ENCODE assay signal across 8 cellular contexts in the genomic region with DNA sequence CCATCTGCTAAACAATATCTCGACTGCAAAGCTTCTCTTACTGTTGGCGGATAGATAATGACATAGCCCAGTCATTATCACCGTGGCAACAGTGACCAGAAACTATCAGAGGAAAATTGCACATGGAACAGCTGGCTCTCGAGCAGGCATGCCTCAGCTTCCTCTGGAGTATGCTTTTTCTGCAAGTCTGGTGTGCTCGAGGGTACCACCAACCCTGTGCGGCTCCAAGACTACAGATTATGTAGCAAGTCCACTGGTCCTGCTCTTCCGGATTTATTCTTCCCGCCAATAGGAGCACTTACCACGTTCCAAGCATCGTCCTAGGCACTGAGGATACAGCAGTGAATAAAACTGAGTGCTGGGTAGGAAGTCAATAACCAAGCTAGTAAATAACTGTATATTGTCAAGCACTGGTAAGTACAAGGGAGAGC. TPM values are rescaled to one million over a fixed set of nuclear protein-coding genes. Genes with fewer than 3 reads are reported as not detected.
DNase-seq lines count a peak whose midpoint lies in the region; ATAC-seq and TF ChIP-seq lines count a peak whose summit lies in the region.

No MANE protein-coding gene starts in this region.

- H3K27ac ChIP-seq in HEK293 (ENCODE audit: extremely low read depth, low read depth, low read length): peak overlapping the region; percentile 68

- H3K4me1 ChIP-seq in HEK293 (ENCODE audit: control insufficient read depth, insufficient read depth, low read length): peaks cover 35% of the 10 kb centered on the region

- peaks cover 0 to 15% of the 10 kb centered on the region in 2 experiments; a peak in 2 of 3 replicates for H3K36me3 ChIP-seq in HEK293 (ENCODE audit: control insufficient read depth in 2 of 2, insufficient read depth in 1 of 2, low read length in 2 of 2)

- no peak for TF ChIP-seq CTCF in AG10803 (conservative IDR thresholded peaks at IDR 0.05; ENCODE audit: low read length)
- 0 out of 2 replicates have a peak, but pooled peaks have one; percentile 5 for TF ChIP-seq CTCF in HEK293 (tag by site-specific recombination; IDR thresholded peaks at IDR 0.05)
- no peak for TF ChIP-seq CTCF in choroid plexus epithelial cell (conservative IDR thresholded peaks at IDR 0.05; ENCODE audit: low read depth, low read length)

- CTCF ChIA-PET in HEK293 (lab: Yijun Ruan, JAX): interaction anchor here (0.6 to 1.3 kb wide), 8 partner anchors 17 to 122 kb away, joined by 3 to 7 read pairs (median 4); a partner anchor contains a TSS

- ATAC-seq in GM21447 (IDR thresholded peaks at IDR 0.05; ENCODE audit: unreplicated experiment): no peak

- POLR2A ChIA-PET in HEK293 (lab: Yijun Ruan, JAX): interaction anchor here (0.7 to 3.2 kb wide), 3 partner anchors 18 to 91 kb away, joined by 3 to 13 read pairs (median 5); a partner anchor contains a TSS

- no peaks in the 10 kb centered on the region for H3K9me3 ChIP-seq in HEK293 (ENCODE audit: control insufficient read depth, insufficient read depth, low read depth, low read length)

- peak; percentile 57 for DNase-seq in AG10803 (ENCODE audit: low read depth)
- DNase-seq in OCI-M1 (lab: John Stamatoyannopoulos, UW): peak; percentile 64
- DNase-seq in choroid plexus epithelial cell (ENCODE audit: low read depth): peak; percentile 67
- peak; percentile 59 for DNase-seq in myocyte (ENCODE audit: low read depth)
- no peak for DNase-seq in NCI-H526 treated with DMSO at 0.1 percent for 48 hours (lab: John Stamatoyannopoulos, UW)
- DNase-seq in NCI-H510A (lab: John Stamatoyannopoulos, UW): no peak

- H3K4me3 ChIP-seq in AG10803 (ENCODE audit: low read length) (peak overlapping the region; percentile 79), HEK293 (ENCODE audit: low read depth, low read length) (peak overlapping the region; percentile 97), choroid plexus epithelial cell (ENCODE audit: low read depth, low read length) (peak overlapping the region; percentile 87)

TF ChIP-seq in HEK293, 187 proteins besides CTCF, POLR2A, EP300 and RAD21 (continues in another document):
- TF ChIP-seq, protein P1, sequence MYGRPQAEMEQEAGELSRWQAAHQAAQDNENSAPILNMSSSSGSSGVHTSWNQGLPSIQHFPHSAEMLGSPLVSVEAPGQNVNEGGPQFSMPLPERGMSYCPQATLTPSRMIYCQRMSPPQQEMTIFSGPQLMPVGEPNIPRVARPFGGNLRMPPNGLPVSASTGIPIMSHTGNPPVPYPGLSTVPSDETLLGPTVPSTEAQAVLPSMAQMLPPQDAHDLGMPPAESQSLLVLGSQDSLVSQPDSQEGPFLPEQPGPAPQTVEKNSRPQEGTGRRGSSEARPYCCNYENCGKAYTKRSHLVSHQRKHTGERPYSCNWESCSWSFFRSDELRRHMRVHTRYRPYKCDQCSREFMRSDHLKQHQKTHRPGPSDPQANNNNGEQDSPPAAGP (tag by site-specific recombination; IDR thresholded peaks at IDR 0.05): 0 out of 2 replicates have a peak, but pooled peaks have one; percentile 12
- TF ChIP-seq, protein P2, sequence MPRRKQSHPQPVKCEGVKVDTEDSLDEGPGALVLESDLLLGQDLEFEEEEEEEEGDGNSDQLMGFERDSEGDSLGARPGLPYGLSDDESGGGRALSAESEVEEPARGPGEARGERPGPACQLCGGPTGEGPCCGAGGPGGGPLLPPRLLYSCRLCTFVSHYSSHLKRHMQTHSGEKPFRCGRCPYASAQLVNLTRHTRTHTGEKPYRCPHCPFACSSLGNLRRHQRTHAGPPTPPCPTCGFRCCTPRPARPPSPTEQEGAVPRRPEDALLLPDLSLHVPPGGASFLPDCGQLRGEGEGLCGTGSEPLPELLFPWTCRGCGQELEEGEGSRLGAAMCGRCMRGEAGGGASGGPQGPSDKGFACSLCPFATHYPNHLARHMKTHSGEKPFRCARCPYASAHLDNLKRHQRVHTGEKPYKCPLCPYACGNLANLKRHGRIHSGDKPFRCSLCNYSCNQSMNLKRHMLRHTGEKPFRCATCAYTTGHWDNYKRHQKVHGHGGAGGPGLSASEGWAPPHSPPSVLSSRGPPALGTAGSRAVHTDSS (tag by site-specific recombination; IDR thresholded peaks at IDR 0.05): no peak; the same call in 1 of the 2 replicates
- TF ChIP-seq ZNF560 (tag by site-specific recombination; IDR thresholded peaks at IDR 0.05; ENCODE audit: borderline replicate concordance) (no peak), ZBTB7A (tag by site-specific recombination; IDR thresholded peaks at IDR 0.05; ENCODE audit: low read depth) (no peak), KLF9 (tag by site-specific recombination; IDR thresholded peaks at IDR 0.05; ENCODE audit: low read depth) (no peak), ZNF585B (tag by site-specific recombination; IDR thresholded peaks at IDR 0.05) (no peak), ZNF394 (tag by site-specific recombination; IDR thresholded peaks at IDR 0.05; ENCODE audit: borderline replicate concordance) (no peak; the same call in 1 of the 2 replicates), ZBTB17 (tag by site-specific recombination; IDR thresholded peaks at IDR 0.05) (peak; percentile 72), KLF1 (tag by site-specific recombination; IDR thresholded peaks at IDR 0.05) (no peak), ZNF600 (tag by site-specific recombination; IDR thresholded peaks at IDR 0.05) (0 out of 2 replicates have a peak, but pooled peaks have one; percentile 23), ZBTB48 (tag by site-specific recombination; IDR thresholded peaks at IDR 0.05) (no peak), ZNF341 (tag by site-specific recombination; IDR thresholded peaks at IDR 0.05; ENCODE audit: low read depth) (peak; percentile 47), ZNF266 (tag by site-specific recombination; IDR thresholded peaks at IDR 0.05; ENCODE audit: low read depth) (no peak), ZNF174 (tag by site-specific recombination; IDR thresholded peaks at IDR 0.05) (no peak), ZNF366 (tag by site-specific recombination; conservative IDR thresholded peaks at IDR 0.05) (no peak), ZNF274 (IDR thresholded peaks at IDR 0.05; ENCODE audit: low read length) (no peak), ZNF274 (tag by site-specific recombination; IDR thresholded peaks at IDR 0.05; ENCODE audit: borderline replicate concordance) (no peak), ZNF473 (tag by site-specific recombination; IDR thresholded peaks at IDR 0.05) (no peak), REPIN1 (tag by site-specific recombination; IDR thresholded peaks at IDR 0.05; ENCODE audit: low read depth) (no peak), OVOL3 (tag by site-specific recombination; IDR thresholded peaks at IDR 0.05) (no peak), HOXA7 (CRISPR knock-in tag; IDR thresholded peaks at IDR 0.05; ENCODE audit: borderline replicate concordance) (no peak), ZNF2 (tag by site-specific recombination; IDR thresholded peaks at IDR 0.05) (no peak)
- TF ChIP-seq, protein P3, sequence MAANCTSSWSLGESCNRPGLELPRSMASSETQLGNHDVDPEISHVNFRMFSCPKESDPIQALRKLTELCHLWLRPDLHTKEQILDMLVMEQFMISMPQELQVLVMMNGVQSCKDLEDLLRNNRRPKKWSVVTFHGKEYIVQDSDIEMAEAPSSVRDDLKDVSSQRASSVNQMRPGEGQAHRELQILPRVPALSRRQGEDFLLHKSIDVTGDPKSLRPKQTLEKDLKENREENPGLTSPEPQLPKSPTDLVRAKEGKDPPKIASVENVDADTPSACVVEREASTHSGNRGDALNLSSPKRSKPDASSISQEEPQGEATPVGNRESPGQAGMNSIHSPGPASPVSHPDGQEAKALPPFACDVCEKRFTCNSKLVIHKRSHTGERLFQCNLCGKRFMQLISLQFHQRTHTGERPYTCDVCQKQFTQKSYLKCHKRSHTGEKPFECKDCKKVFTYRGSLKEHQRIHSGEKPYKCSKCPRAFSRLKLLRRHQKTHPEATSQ (tag by site-specific recombination; IDR thresholded peaks at IDR 0.05): no peak
- TF ChIP-seq, protein P4, sequence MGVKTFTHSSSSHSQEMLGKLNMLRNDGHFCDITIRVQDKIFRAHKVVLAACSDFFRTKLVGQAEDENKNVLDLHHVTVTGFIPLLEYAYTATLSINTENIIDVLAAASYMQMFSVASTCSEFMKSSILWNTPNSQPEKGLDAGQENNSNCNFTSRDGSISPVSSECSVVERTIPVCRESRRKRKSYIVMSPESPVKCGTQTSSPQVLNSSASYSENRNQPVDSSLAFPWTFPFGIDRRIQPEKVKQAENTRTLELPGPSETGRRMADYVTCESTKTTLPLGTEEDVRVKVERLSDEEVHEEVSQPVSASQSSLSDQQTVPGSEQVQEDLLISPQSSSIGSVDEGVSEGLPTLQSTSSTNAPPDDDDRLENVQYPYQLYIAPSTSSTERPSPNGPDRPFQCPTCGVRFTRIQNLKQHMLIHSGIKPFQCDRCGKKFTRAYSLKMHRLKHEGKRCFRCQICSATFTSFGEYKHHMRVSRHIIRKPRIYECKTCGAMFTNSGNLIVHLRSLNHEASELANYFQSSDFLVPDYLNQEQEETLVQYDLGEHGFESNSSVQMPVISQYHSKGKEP (tag by site-specific recombination; IDR thresholded peaks at IDR 0.05): peak; percentile 58; the same call in 1 of the 2 replicates
- TF ChIP-seq, protein P5, sequence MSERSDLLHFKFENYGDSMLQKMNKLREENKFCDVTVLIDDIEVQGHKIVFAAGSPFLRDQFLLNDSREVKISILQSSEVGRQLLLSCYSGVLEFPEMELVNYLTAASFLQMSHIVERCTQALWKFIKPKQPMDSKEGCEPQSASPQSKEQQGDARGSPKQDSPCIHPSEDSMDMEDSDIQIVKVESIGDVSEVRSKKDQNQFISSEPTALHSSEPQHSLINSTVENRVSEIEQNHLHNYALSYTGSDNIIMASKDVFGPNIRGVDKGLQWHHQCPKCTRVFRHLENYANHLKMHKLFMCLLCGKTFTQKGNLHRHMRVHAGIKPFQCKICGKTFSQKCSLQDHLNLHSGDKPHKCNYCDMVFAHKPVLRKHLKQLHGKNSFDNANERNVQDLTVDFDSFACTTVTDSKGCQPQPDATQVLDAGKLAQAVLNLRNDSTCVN (tag by site-specific recombination; optimal IDR thresholded peaks at IDR 0.05): no peak
- TF ChIP-seq, protein P6, sequence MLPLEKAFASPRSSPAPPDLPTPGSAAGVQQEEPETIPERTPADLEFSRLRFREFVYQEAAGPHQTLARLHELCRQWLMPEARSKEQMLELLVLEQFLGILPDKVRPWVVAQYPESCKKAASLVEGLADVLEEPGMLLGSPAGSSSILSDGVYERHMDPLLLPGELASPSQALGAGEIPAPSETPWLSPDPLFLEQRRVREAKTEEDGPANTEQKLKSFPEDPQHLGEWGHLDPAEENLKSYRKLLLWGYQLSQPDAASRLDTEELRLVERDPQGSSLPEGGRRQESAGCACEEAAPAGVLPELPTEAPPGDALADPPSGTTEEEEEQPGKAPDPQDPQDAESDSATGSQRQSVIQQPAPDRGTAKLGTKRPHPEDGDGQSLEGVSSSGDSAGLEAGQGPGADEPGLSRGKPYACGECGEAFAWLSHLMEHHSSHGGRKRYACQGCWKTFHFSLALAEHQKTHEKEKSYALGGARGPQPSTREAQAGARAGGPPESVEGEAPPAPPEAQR (tag by site-specific recombination; IDR thresholded peaks at IDR 0.05): no peak

RNA-seq across cellular contexts. Expression of a gene that starts 1.4 kb away (rescaled TPM):
- 67.1 and 69.5 TPM in 2 replicates for total RNA-seq in myocyte
- 63.7 TPM for polyA plus RNA-seq in myocyte (2012)

RNA-seq across cellular contexts. Expression of a gene that starts 17.0 kb away (rescaled TPM):
- total RNA-seq in myocyte: 5.2 and 5.9 TPM in 2 replicates
- polyA plus RNA-seq in myocyte (2012): 2.3 TPM

Comparison
In these comparisons a context has a peak if more than half of its experiments do, and no peak if none do; other contexts are left out.
1. DNase-seq: peak in AG10803 (single experiment), OCI-M1 (single experiment), choroid plexus epithelial cell (single experiment) and myocyte (single experiment); none in NCI-H526 treated with DMSO at 0.1 percent for 48 hours (single experiment) and NCI-H510A (single experiment).
2. Peak in every context shown above with its lines, with median percentiles within 50 percentile points of each other: H3K4me3 ChIP-seq.